Comparison of ENCODE assay signal across 7 cellular contexts in the genomic region with DNA sequence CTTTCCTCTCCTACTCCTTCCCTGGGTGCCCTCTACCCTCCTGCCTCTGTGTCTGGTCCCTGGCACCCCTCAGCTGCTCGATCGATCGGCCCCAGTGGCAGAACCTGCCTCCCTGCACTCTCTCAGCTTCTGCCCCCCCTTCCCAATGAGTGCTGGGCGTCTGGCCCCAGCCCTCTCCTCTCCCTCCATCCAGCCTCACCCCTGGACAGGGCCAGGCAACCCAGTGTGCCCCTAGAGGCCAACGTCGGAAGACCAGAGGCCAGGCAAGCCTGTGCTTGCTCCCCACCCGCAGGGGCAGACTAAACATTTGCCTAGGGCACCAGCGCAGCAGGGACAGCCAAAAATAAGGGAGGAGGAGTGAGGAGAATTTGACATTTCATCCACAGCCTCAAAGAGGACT. TPM values are rescaled to one million over a fixed set of nuclear protein-coding genes. Genes with fewer than 3 reads are reported as not detected.
DNase-seq lines count a peak whose midpoint lies in the region; ATAC-seq, FAIRE-seq and TF ChIP-seq lines count a peak whose summit lies in the region.

No MANE protein-coding gene starts in this region.

- no peaks in the 10 kb centered on the region for H3K36me3 Mint-ChIP-seq in mesothelial cell of epicardium

- 49% methylated on average over 8 of the region's 8 CpGs for WGBS in esophagus muscularis mucosa

- TF ChIP-seq EP300 in esophagus muscularis mucosa (IDR thresholded peaks at IDR 0.05), result no peak

- H3K36me3 ChIP-seq in bronchial epithelial cell (ENCODE audit: control insufficient read depth, insufficient read depth, low read length), result no peaks in the 10 kb centered on the region
- no peaks in the 10 kb centered on the region for H3K36me3 ChIP-seq in esophagus muscularis mucosa

- H3K4me3 ChIP-seq in bronchial epithelial cell (ENCODE audit: low read depth, low read length) (no peak overlapping the region), esophagus muscularis mucosa (no peak overlapping the region)

- H3K9me3 ChIP-seq in esophagus muscularis mucosa, result no peaks in the 10 kb centered on the region

- TF ChIP-seq POLR2A in esophagus muscularis mucosa (IDR thresholded peaks at IDR 0.05; ENCODE audit: low read depth), result no peak

- H3K4me1 ChIP-seq in esophagus muscularis mucosa, result no peaks in the 10 kb centered on the region

- intact Hi-C loops in esophagus muscularis mucosa (cut with DNase I), result no loop called here

- peak; percentile 63 for TF ChIP-seq CTCF in bronchial epithelial cell (IDR thresholded peaks at IDR 0.05; ENCODE audit: insufficient read depth, low read length, severe bottlenecking)
- TF ChIP-seq CTCF in mesothelial cell of epicardium (IDR thresholded peaks at IDR 0.05; ENCODE audit: unreplicated experiment), result no peak
- TF ChIP-seq CTCF in esophagus muscularis mucosa (IDR thresholded peaks at IDR 0.05), result peak in 1 of 3 experiments; percentile 23

- H3K9me3 Mint-ChIP-seq in mesothelial cell of epicardium, result no peaks in the 10 kb centered on the region

- H3K27me3 ChIP-seq in bronchial epithelial cell (ENCODE audit: control insufficient read depth, insufficient read depth, low read length) (no peaks in the 10 kb centered on the region), esophagus muscularis mucosa (peaks cover 0 to 40% (median 0%) of the 10 kb centered on the region in 4 donors)

- peaks cover 19% of the 10 kb centered on the region for H3K4me1 Mint-ChIP-seq in mesothelial cell of epicardium

- H3K27ac Mint-ChIP-seq in mesothelial cell of epicardium, result peak overlapping the region; percentile 25

- peak; percentile 86 for DNase-seq in ELF-1 (ENCODE audit: low read depth, low spot score)
- DNase-seq in OCI-M1 (lab: John Stamatoyannopoulos, UW), result peak; percentile 90
- DNase-seq in bronchial epithelial cell (ENCODE audit: low read depth), result peak; percentile 41
- DNase-seq in mesothelial cell of epicardium (ENCODE audit: low spot score in 2 of 2, unreplicated experiment in 2 of 2), result no peak
- no peak for DNase-seq in middle frontal gyrus (ENCODE audit: extremely low spot score, low spot score)
- no peak for DNase-seq in esophagus muscularis mucosa (ENCODE audit: extremely low spot score)

- peaks cover 10% of the 10 kb centered on the region for H3K27me3 Mint-ChIP-seq in mesothelial cell of epicardium (ENCODE audit: low read depth)

- peak; percentile 59 for ATAC-seq in HG02885 (IDR thresholded peaks at IDR 0.05; ENCODE audit: poor library complexity, unreplicated experiment)

- no peak overlapping the region for H3K27ac ChIP-seq in esophagus muscularis mucosa (replicated peaks in 1 of 4)

- FAIRE-seq in bronchial epithelial cell (lab: Jason Lieb, UNC), result no peak

- no peak overlapping the region for H3K4me3 Mint-ChIP-seq in mesothelial cell of epicardium

RNA-seq across cellular contexts. Expression of a gene that starts 43.5 kb away (rescaled TPM):
- total RNA-seq in bronchial epithelial cell (under 0.01 TPM in 1 of 2 replicates, not detected in the other), mesothelial cell of epicardium (3.1 to 4.7 TPM (median 3.1 TPM) in 3 replicates), esophagus muscularis mucosa (1 to 10 TPM in 1 of 4 donors, under 1 TPM in 2, not detected in 1; under 0.01 to 1.2 (median 0.78) TPM)

Comparison
In these comparisons a context has a peak if more than half of its experiments do, and no peak if none do; other contexts are left out.
1. DNase-seq: peak in ELF-1 (single experiment), OCI-M1 (single experiment) and bronchial epithelial cell (single experiment); none in mesothelial cell of epicardium (0 of 2), middle frontal gyrus (single experiment) and esophagus muscularis mucosa (single experiment).